In genomic region chr22:40434745-40435144, GRCh38 we compare ENCODE assay signal across 24 cellular contexts.
DNase-seq lines count a peak whose midpoint lies in the region; ATAC-seq and TF ChIP-seq lines count a peak whose summit lies in the region.
"Had no signal": no experiment of that assay in that cellular context is flagged by ENCODE, and none has a peak within 500 bp of the region (broad histone marks: within the 10 kb centered on the region; RNA-seq: fewer than 3 reads in every experiment).

No MANE protein-coding gene starts in this region.

- peaks cover 8 to 35% (median 24%) of the 10 kb centered on the region in 4 donors for H3K36me3 ChIP-seq in esophagus muscularis mucosa

- H3K27ac Mint-ChIP-seq in activated naive CD8-positive, alpha-beta T cell, result peak overlapping the region; percentile 5
- H3K27ac Mint-ChIP-seq in activated naive CD8-positive, alpha-beta T cell treated with anti-CD3 and anti-CD28 coated beads, Interleukin-2, amount 50 U/mL, for 24 hours, result no peak overlapping the region
- H3K27ac Mint-ChIP-seq in chondrocyte (ENCODE audit: unreplicated experiment), result peak overlapping the region; percentile 22
- H3K27ac Mint-ChIP-seq in stimulated activated naive B cell treated with anti-CD40 and anti-IgM and Interleukin-4, amounts not matched to agents 10 μg/mL and 1 μg/mL and 100 μg/mL, for 72 hours, result peak overlapping the region; percentile 95
- H3K27ac Mint-ChIP-seq: activated CD4-positive, alpha-beta memory T cell treated with anti-CD3 and anti-CD28 coated beads, Interleukin-2, amount 10 ng/mL, durations not matched to agents 7 days and 5 days had no signal

- intact Hi-C loops in left ventricle myocardium superior (cut with micrococcal nuclease), result loop anchor here (10.0 kb wide), 1 partner anchor 330 kb away; no protein-coding TSS in a partner anchor
- intact Hi-C loops in esophagus muscularis mucosa (cut with DNase I), result loop anchor here (5.0 kb wide), 1 partner anchor 53 kb away; no protein-coding TSS in a partner anchor

- no peaks in the 10 kb centered on the region for H3K27me3 Mint-ChIP-seq in activated naive CD8-positive, alpha-beta T cell
- H3K27me3 Mint-ChIP-seq in activated naive CD8-positive, alpha-beta T cell treated with anti-CD3 and anti-CD28 coated beads, Interleukin-2, amount 50 U/mL, for 24 hours, result no peaks in the 10 kb centered on the region
- H3K27me3 Mint-ChIP-seq in chondrocyte (ENCODE audit: low read depth), result no peaks in the 10 kb centered on the region
- no peaks in the 10 kb centered on the region for H3K27me3 Mint-ChIP-seq in stimulated activated naive B cell treated with anti-CD40 and anti-IgM and Interleukin-4, amounts not matched to agents 10 μg/mL and 1 μg/mL and 100 μg/mL, for 72 hours
- H3K27me3 Mint-ChIP-seq: activated CD4-positive, alpha-beta memory T cell treated with anti-CD3 and anti-CD28 coated beads, Interleukin-2, amount 10 ng/mL, durations not matched to agents 7 days and 5 days had no signal

- H3K9me3 Mint-ChIP-seq in activated naive CD8-positive, alpha-beta T cell (ENCODE audit: low read depth), result no peaks in the 10 kb centered on the region
- no peaks in the 10 kb centered on the region for H3K9me3 Mint-ChIP-seq in activated naive CD8-positive, alpha-beta T cell treated with anti-CD3 and anti-CD28 coated beads, Interleukin-2, amount 50 U/mL, for 24 hours
- no peaks in the 10 kb centered on the region for H3K9me3 Mint-ChIP-seq in chondrocyte (ENCODE audit: low read depth)
- H3K9me3 Mint-ChIP-seq in stimulated activated naive B cell treated with anti-CD40 and anti-IgM and Interleukin-4, amounts not matched to agents 10 μg/mL and 1 μg/mL and 100 μg/mL, for 72 hours, result no peaks in the 10 kb centered on the region
- H3K9me3 Mint-ChIP-seq: activated CD4-positive, alpha-beta memory T cell treated with anti-CD3 and anti-CD28 coated beads, Interleukin-2, amount 10 ng/mL, durations not matched to agents 7 days and 5 days; natural killer cell had no signal

- ATAC-seq in activated naive CD8-positive, alpha-beta T cell treated with anti-CD3 and anti-CD28 coated beads, Interleukin-2, amount 50 U/mL, for 24 hours, result no peak
- ATAC-seq in stimulated activated naive B cell treated with anti-CD40 and anti-IgM and Interleukin-4, amounts not matched to agents 10 μg/mL and 1 μg/mL and 100 μg/mL, for 72 hours (replicated peaks), result no peak
- no peak for ATAC-seq in left ventricle myocardium superior
- ATAC-seq: left colon, natural killer cell, right cardiac atrium, SK-N-SH treated with all-trans-retinoic acid at 6 μM for 48 hours had no signal

- no peak overlapping the region for H3K4me3 ChIP-seq in esophagus muscularis mucosa
- H3K4me3 ChIP-seq: pancreas had no signal

- H3K27ac ChIP-seq in esophagus muscularis mucosa (replicated peaks in 1 of 4), result no peak overlapping the region
- H3K27ac ChIP-seq: C4-2B, epithelial cell of prostate, pancreas had no signal

- no peak for TF ChIP-seq POLR2A in esophagus muscularis mucosa (IDR thresholded peaks at IDR 0.05; ENCODE audit: low read depth)

- no peak for TF ChIP-seq EP300 in esophagus muscularis mucosa (IDR thresholded peaks at IDR 0.05)

- peaks cover 45% of the 10 kb centered on the region for H3K4me1 Mint-ChIP-seq in activated naive CD8-positive, alpha-beta T cell (ENCODE audit: low read depth)
- peaks cover 65% of the 10 kb centered on the region for H3K4me1 Mint-ChIP-seq in activated naive CD8-positive, alpha-beta T cell treated with anti-CD3 and anti-CD28 coated beads, Interleukin-2, amount 50 U/mL, for 24 hours
- peaks cover 51% of the 10 kb centered on the region for H3K4me1 Mint-ChIP-seq in chondrocyte (ENCODE audit: low read depth)
- peaks cover 57 to 89% of the 10 kb centered on the region in 2 donors for H3K4me1 Mint-ChIP-seq in stimulated activated naive B cell treated with anti-CD40 and anti-IgM and Interleukin-4, amounts not matched to agents 10 μg/mL and 1 μg/mL and 100 μg/mL, for 72 hours

- H3K36me3 Mint-ChIP-seq in activated naive CD8-positive, alpha-beta T cell, result peaks cover 3% of the 10 kb centered on the region
- peaks cover 17% of the 10 kb centered on the region for H3K36me3 Mint-ChIP-seq in activated naive CD8-positive, alpha-beta T cell treated with anti-CD3 and anti-CD28 coated beads, Interleukin-2, amount 50 U/mL, for 24 hours (ENCODE audit: low read depth)
- H3K36me3 Mint-ChIP-seq in chondrocyte (ENCODE audit: low read depth), result peaks cover 11% of the 10 kb centered on the region
- peaks cover 27 to 39% of the 10 kb centered on the region in 2 donors for H3K36me3 Mint-ChIP-seq in stimulated activated naive B cell treated with anti-CD40 and anti-IgM and Interleukin-4, amounts not matched to agents 10 μg/mL and 1 μg/mL and 100 μg/mL, for 72 hours

- no peaks in the 10 kb centered on the region for H3K9me3 ChIP-seq in esophagus muscularis mucosa
- H3K9me3 ChIP-seq: pancreas had no signal

- WGBS in esophagus muscularis mucosa, result 81% methylated on average over 5 of the region's 5 CpGs

- TF ChIP-seq CTCF in chondrocyte (IDR thresholded peaks at IDR 0.05) (no peak), esophagus muscularis mucosa (IDR thresholded peaks at IDR 0.05) (no peak)

- no peak overlapping the region for H3K4me3 Mint-ChIP-seq in activated naive CD8-positive, alpha-beta T cell
- no peak overlapping the region for H3K4me3 Mint-ChIP-seq in activated naive CD8-positive, alpha-beta T cell treated with anti-CD3 and anti-CD28 coated beads, Interleukin-2, amount 50 U/mL, for 24 hours
- no peak overlapping the region for H3K4me3 Mint-ChIP-seq in chondrocyte (ENCODE audit: unreplicated experiment)
- peak overlapping the region; percentile 69 to 76 for H3K4me3 Mint-ChIP-seq in stimulated activated naive B cell treated with anti-CD40 and anti-IgM and Interleukin-4, amounts not matched to agents 10 μg/mL and 1 μg/mL and 100 μg/mL, for 72 hours
- H3K4me3 Mint-ChIP-seq: activated CD4-positive, alpha-beta memory T cell treated with anti-CD3 and anti-CD28 coated beads, Interleukin-2, amount 10 ng/mL, durations not matched to agents 7 days and 5 days; natural killer cell had no signal

- H3K27me3 ChIP-seq in esophagus muscularis mucosa, result no peaks in the 10 kb centered on the region
- H3K27me3 ChIP-seq: pancreas had no signal

- peaks cover 19 to 33% (median 29%) of the 10 kb centered on the region in 4 donors for H3K4me1 ChIP-seq in esophagus muscularis mucosa

- no peak for DNase-seq in activated naive CD8-positive, alpha-beta T cell treated with anti-CD3 and anti-CD28 coated beads, Interleukin-2, amount 50 U/mL, for 24 hours
- DNase-seq in MV-4-11 (lab: John Stamatoyannopoulos, UW), result peak; percentile 73
- DNase-seq in chondrocyte (ENCODE audit: low spot score), result no peak
- no peak for DNase-seq in stimulated activated naive B cell treated with anti-CD40 and anti-IgM and Interleukin-4, amounts not matched to agents 10 μg/mL and 1 μg/mL and 100 μg/mL, for 72 hours
- DNase-seq in NCI-H524 treated with DMSO at 0.1 percent for 48 hours (lab: John Stamatoyannopoulos, UW), result no peak
- DNase-seq in left ventricle myocardium superior, result no peak
- no peak for DNase-seq in esophagus muscularis mucosa (ENCODE audit: extremely low spot score)
- DNase-seq: activated CD4-positive, alpha-beta memory T cell treated with anti-CD3 and anti-CD28 coated beads, Interleukin-2, amount 10 ng/mL, durations not matched to agents 7 days and 5 days; activated naive CD4-positive, alpha-beta T cell treated with Interleukin-2 at 50 U/mL for 16 hours; aorta; HCEC 1CT; left colon; natural killer cell; NCI-H1436; NCI-H510A; NK-92 treated with Interleukin-12 subunit alpha and Interleukin-12 subunit beta, amount 100 ng/mL, for 24 hours; pancreas; stimulated activated CD4-positive, alpha-beta T cell treated with anti-CD3 and anti-CD28 coated beads, Interleukin-12 subunit alpha, Interleukin-12 subunit beta, amount 100 ng/mL, for 4 hours; T1000 had no signal

Comparison
In these comparisons a context has a peak if more than half of its experiments do, and no peak if none do; other contexts are left out.
1. H3K4me3 Mint-ChIP-seq: peak in stimulated activated naive B cell treated with anti-CD40 and anti-IgM and Interleukin-4, amounts not matched to agents 10 μg/mL and 1 μg/mL and 100 μg/mL, for 72 hours (2 of 2); none in activated naive CD8-positive, alpha-beta T cell (single experiment), activated naive CD8-positive, alpha-beta T cell treated with anti-CD3 and anti-CD28 coated beads, Interleukin-2, amount 50 U/mL, for 24 hours (single experiment) and chondrocyte (single experiment).